28 cellular contexts compared by ENCODE assay signal in the genomic region with DNA sequence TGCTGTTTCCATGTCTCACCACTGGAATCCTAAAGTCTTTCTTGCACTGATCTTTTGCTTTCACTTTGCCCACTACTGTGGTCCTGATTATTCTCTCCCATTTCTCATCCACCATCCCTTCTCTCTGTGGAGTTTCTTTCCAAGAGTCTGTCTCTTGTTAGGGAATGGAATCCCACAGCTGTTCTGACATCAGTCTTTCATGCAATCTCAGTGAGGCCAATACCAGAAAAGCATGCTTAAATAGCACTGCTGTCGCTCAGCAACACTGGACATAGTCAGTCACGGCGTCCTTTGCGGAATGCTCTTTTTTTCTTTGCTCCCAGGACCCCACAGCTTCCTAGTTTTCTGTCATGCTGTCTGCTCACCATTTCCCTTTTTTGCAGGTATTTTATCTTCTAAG. TPM values are rescaled to one million over a fixed set of nuclear protein-coding genes. Genes with fewer than 3 reads are reported as not detected.
"Had no signal": no experiment of that assay in that cellular context is flagged by ENCODE, and none has a peak within 500 bp of the region (broad histone marks: within the 10 kb centered on the region; RNA-seq: fewer than 3 reads in every experiment).

No MANE protein-coding gene starts in this region.

- H3K4me1 ChIP-seq: breast epithelium, esophagus squamous epithelium, left lung, lower lobe of right lung, right lobe of liver, stomach, thyroid gland, upper lobe of right lung had no signal

- DNase-seq: activated CD4-positive, alpha-beta T cell treated with anti-CD3 and anti-CD28 coated beads for 48 hours; activated CD4-positive, alpha-beta T cell treated with anti-CD3 and anti-CD28 coated beads, Interleukin-2, amount 50 U/mL, for 48 hours; activated CD8-positive, alpha-beta memory T cell treated with anti-CD3 and anti-CD28 coated beads for 24 hours; activated effector memory CD4-positive, alpha-beta T cell treated with anti-CD3 and anti-CD28 coated beads, Interleukin-2, amount 50 U/mL, for 16 hours; activated naive CD4-positive, alpha-beta T cell treated with anti-CD3 and anti-CD28 coated beads for 36 hours; activated naive CD8-positive, alpha-beta T cell treated with anti-CD3 and anti-CD28 coated beads for 36 hours; activated T-cell treated with anti-CD3 and anti-CD28 coated beads, Interleukin-2, amount 50 U/mL, for 1 hour; amygdala; central memory CD4-positive, alpha-beta T cell; dermis blood vessel endothelial cell; effector CD4-positive, alpha-beta T cell; esophagus squamous epithelium; glutamatergic neuron; left lung; lower lobe of right lung; mesendoderm; posterior cingulate gyrus; right lobe of liver; small intestine; stimulated activated CD4-positive, alpha-beta T cell treated with anti-CD3 and anti-CD28 coated beads, Interleukin-1b, Interleukin-23, amount 100 ng/mL, for 48 hours; stimulated activated naive B cell treated with anti-CD40 and anti-IgM and Interleukin-4, amounts not matched to agents 10 μg/mL and 1 μg/mL and 100 μg/mL, for 72 hours; stomach; thyroid gland; upper lobe of right lung had no signal

- H3K36me3 Mint-ChIP-seq: activated naive CD8-positive, alpha-beta T cell treated with anti-CD3 and anti-CD28 coated beads for 36 hours; stimulated activated naive B cell treated with anti-CD40 and anti-IgM and Interleukin-4, amounts not matched to agents 10 μg/mL and 1 μg/mL and 100 μg/mL, for 72 hours had no signal

- H3K27me3 Mint-ChIP-seq: activated naive CD8-positive, alpha-beta T cell treated with anti-CD3 and anti-CD28 coated beads for 36 hours; stimulated activated naive B cell treated with anti-CD40 and anti-IgM and Interleukin-4, amounts not matched to agents 10 μg/mL and 1 μg/mL and 100 μg/mL, for 72 hours had no signal

- ATAC-seq: left lung; lower lobe of right lung; right lobe of liver; stimulated activated naive B cell treated with anti-CD40 and anti-IgM and Interleukin-4, amounts not matched to agents 10 μg/mL and 1 μg/mL and 100 μg/mL, for 72 hours; upper lobe of right lung had no signal

- H3K27me3 ChIP-seq: breast epithelium, esophagus squamous epithelium, left lung, right lobe of liver, stomach, thyroid gland, upper lobe of right lung had no signal

- H3K36me3 ChIP-seq: breast epithelium, esophagus squamous epithelium, left lung, lower lobe of right lung, right lobe of liver, stomach, thyroid gland, upper lobe of right lung had no signal

- H3K4me1 Mint-ChIP-seq: activated naive CD8-positive, alpha-beta T cell treated with anti-CD3 and anti-CD28 coated beads for 36 hours; stimulated activated naive B cell treated with anti-CD40 and anti-IgM and Interleukin-4, amounts not matched to agents 10 μg/mL and 1 μg/mL and 100 μg/mL, for 72 hours had no signal

- H3K4me3 ChIP-seq: breast epithelium, esophagus squamous epithelium, left lung, lower lobe of right lung, right lobe of liver, stomach, thyroid gland, upper lobe of right lung had no signal

- H3K27ac ChIP-seq: breast epithelium, epithelial cell of prostate, esophagus squamous epithelium, left lung, lower lobe of right lung, right lobe of liver, stomach, thyroid gland, upper lobe of right lung had no signal

- H3K4me3 Mint-ChIP-seq: activated naive CD4-positive, alpha-beta T cell treated with anti-CD3 and anti-CD28 coated beads for 36 hours; activated naive CD8-positive, alpha-beta T cell treated with anti-CD3 and anti-CD28 coated beads for 36 hours; activated T-helper 1 cell treated with anti-CD3 and anti-CD28 coated beads, Interleukin-12 subunit alpha, Interleukin-12 subunit beta, Interleukin-2, Interleukin-4 antibody, amounts not matched to agents 30 ng/mL and 10 ng/mL and 1 ng/mL, durations not matched to agents 14 hours and 24 hours and 36 hours; stimulated activated naive B cell treated with anti-CD40 and anti-IgM and Interleukin-4, amounts not matched to agents 10 μg/mL and 1 μg/mL and 100 μg/mL, for 72 hours had no signal

- H3K27ac Mint-ChIP-seq: activated naive CD4-positive, alpha-beta T cell treated with anti-CD3 and anti-CD28 coated beads for 36 hours; activated naive CD8-positive, alpha-beta T cell treated with anti-CD3 and anti-CD28 coated beads for 36 hours; activated T-helper 1 cell treated with anti-CD3 and anti-CD28 coated beads, Interleukin-12 subunit alpha, Interleukin-12 subunit beta, Interleukin-2, Interleukin-4 antibody, amounts not matched to agents 30 ng/mL and 10 ng/mL and 1 ng/mL, durations not matched to agents 14 hours and 24 hours and 36 hours; stimulated activated naive B cell treated with anti-CD40 and anti-IgM and Interleukin-4, amounts not matched to agents 10 μg/mL and 1 μg/mL and 100 μg/mL, for 72 hours had no signal

- H3K9me3 ChIP-seq: breast epithelium, esophagus squamous epithelium, left lung, lower lobe of right lung, right lobe of liver, stomach, thyroid gland, upper lobe of right lung had no signal

RNA-seq across cellular contexts. Expression of a gene that starts 20.1 kb away (rescaled TPM):
- total RNA-seq: activated naive CD4-positive, alpha-beta T cell treated with anti-CD3 and anti-CD28 coated beads for 36 hours; activated naive CD8-positive, alpha-beta T cell treated with anti-CD3 and anti-CD28 coated beads for 36 hours; activated T-helper 1 cell treated with anti-CD3 and anti-CD28 coated beads, Interleukin-12 subunit alpha, Interleukin-12 subunit beta, Interleukin-2, Interleukin-4 antibody, amounts not matched to agents 30 ng/mL and 10 ng/mL and 1 ng/mL, durations not matched to agents 14 hours and 24 hours and 36 hours; T-helper 1 cell treated with Interleukin-12 subunit alpha and Interleukin-12 subunit beta and Interleukin-4 antibody, amounts not matched to agents 30 ng/mL and 1 ng/mL, for 36 hours had no signal
